In the genomic region with DNA sequence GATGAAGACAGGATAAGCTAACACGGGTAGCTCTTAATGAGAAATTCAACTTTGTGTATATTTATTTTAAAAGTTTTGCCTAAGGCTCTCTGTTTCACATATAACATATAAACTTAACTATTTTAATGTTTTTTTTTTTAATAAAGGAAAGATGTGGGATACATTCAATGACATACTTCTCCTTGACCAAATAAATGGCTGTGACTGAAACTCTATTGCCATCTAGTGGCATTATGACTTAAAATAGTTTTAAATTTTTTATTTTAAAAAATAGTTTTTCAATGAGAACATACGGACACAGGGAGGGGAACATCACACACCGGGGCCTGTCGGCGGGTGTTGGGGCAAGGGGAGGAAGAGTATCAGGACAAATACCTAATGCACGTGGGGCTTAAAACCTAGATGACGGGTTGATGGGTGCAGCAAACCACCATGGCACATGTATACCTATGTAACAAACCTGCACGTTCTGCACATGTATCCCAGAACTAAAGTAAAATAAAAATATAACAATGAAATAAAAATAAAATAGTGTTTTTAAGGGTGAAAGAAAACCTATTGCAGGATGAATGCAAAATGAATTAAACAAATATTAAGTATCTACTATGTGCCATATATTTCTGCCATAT, we compare ENCODE assay signal across 8 cellular contexts.
DNase-seq lines count a peak whose midpoint lies in the region; ATAC-seq and TF ChIP-seq lines count a peak whose summit lies in the region.

No MANE protein-coding gene starts in this region.

- intact Hi-C loops in CD8-positive, alpha-beta T cell (cut with DNase I, micrococcal nuclease) = loop anchor here (1.0 to 5.0 kb wide), 4 partner anchors 188 to 691 kb away; no protein-coding TSS in a partner anchor
- intact Hi-C loops in upper lobe of right lung (cut with DNase I) (no loop called here), posterior vena cava (cut with DNase I) (no loop called here)

- in situ Hi-C loops in SK-MEL-5 (cut with HindIII; ENCODE audit: low pct_unique_long_range_greater_than_20kb, low sequenced_read_pairs) = no loop called here

- CTCF ChIA-PET in CD8-positive, alpha-beta T cell (lab: Charles Lee) = interaction anchor here (0.6 to 4.8 kb wide), 21 partner anchors 9 to 717 kb away, joined by 3 to 44 read pairs (median 4); partner anchors contain the start of genes B3GALNT2 and LYST

- no peak for ATAC-seq in CD8-positive, alpha-beta T cell
- ATAC-seq in upper lobe of right lung (no peak), GM21529 (IDR thresholded peaks at IDR 0.05; ENCODE audit: unreplicated experiment) (no peak)

- H3K4me3 Mint-ChIP-seq in CD8-positive, alpha-beta T cell = no peak overlapping the region

- DNase-seq in CD8-positive, alpha-beta T cell = no peak
- DNase-seq in KG1 (lab: John Stamatoyannopoulos, UW) (peak; percentile 8), SK-MEL-5 (ENCODE audit: low read depth, low spot score) (peak; percentile 34), glomerular endothelial cell (ENCODE audit: extremely low read depth, low read depth, low spot score) (peak; percentile 10), upper lobe of right lung (no peak), posterior vena cava (ENCODE audit: low spot score) (no peak)
- DNase-seq in effector memory CD4-positive, alpha-beta T cell = no peak

- H3K9me3 ChIP-seq in CD8-positive, alpha-beta T cell (ENCODE audit: low read length) = no peaks in the 10 kb centered on the region
- no peaks in the 10 kb centered on the region for H3K9me3 ChIP-seq in upper lobe of right lung
- no peaks in the 10 kb centered on the region for H3K9me3 ChIP-seq in effector memory CD4-positive, alpha-beta T cell (ENCODE audit: control insufficient read depth, low read length)

- POLR2A ChIA-PET in CD8-positive, alpha-beta T cell (lab: Charles Lee) = interaction anchor here (0.6 to 2.4 kb wide), 4 partner anchors 75 to 277 kb away, joined by 3 to 8 read pairs (median 4); no protein-coding TSS in a partner anchor

- H3K36me3 Mint-ChIP-seq in CD8-positive, alpha-beta T cell = peaks cover 32% of the 10 kb centered on the region

- H3K4me1 Mint-ChIP-seq in CD8-positive, alpha-beta T cell (ENCODE audit: low read depth) = no peaks in the 10 kb centered on the region

- no peaks in the 10 kb centered on the region for H3K27me3 Mint-ChIP-seq in CD8-positive, alpha-beta T cell (ENCODE audit: low read depth)

- H3K36me3 ChIP-seq in CD8-positive, alpha-beta T cell (ENCODE audit: insufficient read depth, low read length) = no peaks in the 10 kb centered on the region
- peaks cover 54% of the 10 kb centered on the region for H3K36me3 ChIP-seq in upper lobe of right lung
- peaks cover 5% of the 10 kb centered on the region for H3K36me3 ChIP-seq in effector memory CD4-positive, alpha-beta T cell (ENCODE audit: control insufficient read depth, insufficient read depth, low read length)

- TF ChIP-seq CTCF in CD8-positive, alpha-beta T cell (IDR thresholded peaks at IDR 0.05) = peak; percentile 63
- peak; percentile 52 for TF ChIP-seq CTCF in upper lobe of right lung (IDR thresholded peaks at IDR 0.05)

- H3K4me1 ChIP-seq in CD8-positive, alpha-beta T cell (ENCODE audit: insufficient read depth, low read length) = no peaks in the 10 kb centered on the region
- H3K4me1 ChIP-seq in upper lobe of right lung = no peaks in the 10 kb centered on the region
- H3K4me1 ChIP-seq in effector memory CD4-positive, alpha-beta T cell (ENCODE audit: control insufficient read depth, insufficient read depth, low read length, poor library complexity, severe bottlenecking) = no peaks in the 10 kb centered on the region

- no peak overlapping the region for H3K27ac Mint-ChIP-seq in CD8-positive, alpha-beta T cell

- no peak overlapping the region for H3K4me3 ChIP-seq in CD8-positive, alpha-beta T cell (ENCODE audit: low read depth, low read length)
- H3K4me3 ChIP-seq in upper lobe of right lung = no peak overlapping the region
- no peak overlapping the region for H3K4me3 ChIP-seq in effector memory CD4-positive, alpha-beta T cell (ENCODE audit: insufficient read depth, low read depth, low read length, poor library complexity, severe bottlenecking)

- no peak overlapping the region for H3K27ac ChIP-seq in CD8-positive, alpha-beta T cell (ENCODE audit: low read depth, low read length)
- no peak overlapping the region for H3K27ac ChIP-seq in upper lobe of right lung
- no peak overlapping the region for H3K27ac ChIP-seq in effector memory CD4-positive, alpha-beta T cell (ENCODE audit: insufficient read depth, low read length, poor library complexity, severe bottlenecking)

- no peaks in the 10 kb centered on the region for H3K27me3 ChIP-seq in CD8-positive, alpha-beta T cell (ENCODE audit: insufficient read depth, low read length)
- no peaks in the 10 kb centered on the region for H3K27me3 ChIP-seq in upper lobe of right lung
- no peaks in the 10 kb centered on the region for H3K27me3 ChIP-seq in effector memory CD4-positive, alpha-beta T cell (replicated peaks; ENCODE audit: control insufficient read depth, insufficient read depth, low read length, poor library complexity, severe bottlenecking)

- H3K9me3 Mint-ChIP-seq in CD8-positive, alpha-beta T cell = no peaks in the 10 kb centered on the region

Comparison
In these comparisons a context has a peak if more than half of its experiments do, and no peak if none do; other contexts are left out.
1. DNase-seq: peak in KG1 (single experiment), SK-MEL-5 (single experiment) and glomerular endothelial cell (single experiment); none in CD8-positive, alpha-beta T cell (0 of 7), upper lobe of right lung (single experiment), posterior vena cava (single experiment) and effector memory CD4-positive, alpha-beta T cell (0 of 3).
2. intact Hi-C loops: an anchor here in CD8-positive, alpha-beta T cell (1.0 to 5.0 kb wide); none called in upper lobe of right lung and posterior vena cava.